Comparison of ENCODE assay signal across 1 cellular context in the genomic region with DNA sequence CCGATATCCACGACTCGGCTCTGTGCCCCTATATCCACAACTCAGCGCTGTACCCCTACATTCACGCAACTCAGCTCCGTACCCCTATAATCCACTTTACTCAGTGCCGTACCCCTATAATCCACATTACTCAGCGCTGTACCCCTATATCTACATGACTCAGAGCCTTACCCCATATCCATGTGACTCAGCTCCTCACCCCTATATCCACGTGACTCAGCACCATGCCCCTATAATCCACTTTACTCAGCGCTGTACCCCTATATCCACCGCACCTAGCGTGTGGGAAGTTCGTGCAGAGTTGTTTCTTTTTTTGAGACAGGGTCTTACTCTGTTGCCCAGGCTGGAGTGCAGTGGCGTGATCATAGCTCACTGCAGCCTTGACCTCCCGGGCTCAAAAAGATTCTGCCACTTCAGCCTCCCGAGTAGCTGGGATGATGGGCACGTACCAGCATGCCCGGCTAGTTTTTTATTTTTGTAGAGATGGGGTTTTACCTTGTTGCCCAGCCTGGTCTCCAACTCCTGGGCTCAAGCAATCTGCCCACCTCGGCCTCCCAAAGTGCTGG.
TF ChIP-seq lines count a peak whose summit lies in the region.

No MANE protein-coding gene starts in this region.

TF ChIP-seq in WTC11, 78 proteins besides CTCF, POLR2A, EP300 and RAD21 (continued from another document):
- TF ChIP-seq, protein P1, sequence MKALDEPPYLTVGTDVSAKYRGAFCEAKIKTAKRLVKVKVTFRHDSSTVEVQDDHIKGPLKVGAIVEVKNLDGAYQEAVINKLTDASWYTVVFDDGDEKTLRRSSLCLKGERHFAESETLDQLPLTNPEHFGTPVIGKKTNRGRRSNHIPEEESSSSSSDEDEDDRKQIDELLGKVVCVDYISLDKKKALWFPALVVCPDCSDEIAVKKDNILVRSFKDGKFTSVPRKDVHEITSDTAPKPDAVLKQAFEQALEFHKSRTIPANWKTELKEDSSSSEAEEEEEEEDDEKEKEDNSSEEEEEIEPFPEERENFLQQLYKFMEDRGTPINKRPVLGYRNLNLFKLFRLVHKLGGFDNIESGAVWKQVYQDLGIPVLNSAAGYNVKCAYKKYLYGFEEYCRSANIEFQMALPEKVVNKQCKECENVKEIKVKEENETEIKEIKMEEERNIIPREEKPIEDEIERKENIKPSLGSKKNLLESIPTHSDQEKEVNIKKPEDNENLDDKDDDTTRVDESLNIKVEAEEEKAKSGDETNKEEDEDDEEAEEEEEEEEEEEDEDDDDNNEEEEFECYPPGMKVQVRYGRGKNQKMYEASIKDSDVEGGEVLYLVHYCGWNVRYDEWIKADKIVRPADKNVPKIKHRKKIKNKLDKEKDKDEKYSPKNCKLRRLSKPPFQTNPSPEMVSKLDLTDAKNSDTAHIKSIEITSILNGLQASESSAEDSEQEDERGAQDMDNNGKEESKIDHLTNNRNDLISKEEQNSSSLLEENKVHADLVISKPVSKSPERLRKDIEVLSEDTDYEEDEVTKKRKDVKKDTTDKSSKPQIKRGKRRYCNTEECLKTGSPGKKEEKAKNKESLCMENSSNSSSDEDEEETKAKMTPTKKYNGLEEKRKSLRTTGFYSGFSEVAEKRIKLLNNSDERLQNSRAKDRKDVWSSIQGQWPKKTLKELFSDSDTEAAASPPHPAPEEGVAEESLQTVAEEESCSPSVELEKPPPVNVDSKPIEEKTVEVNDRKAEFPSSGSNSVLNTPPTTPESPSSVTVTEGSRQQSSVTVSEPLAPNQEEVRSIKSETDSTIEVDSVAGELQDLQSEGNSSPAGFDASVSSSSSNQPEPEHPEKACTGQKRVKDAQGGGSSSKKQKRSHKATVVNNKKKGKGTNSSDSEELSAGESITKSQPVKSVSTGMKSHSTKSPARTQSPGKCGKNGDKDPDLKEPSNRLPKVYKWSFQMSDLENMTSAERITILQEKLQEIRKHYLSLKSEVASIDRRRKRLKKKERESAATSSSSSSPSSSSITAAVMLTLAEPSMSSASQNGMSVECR (CRISPR knock-in tag; IDR thresholded peaks at IDR 0.05; ENCODE audit: borderline replicate concordance) = no peak
TF ChIP-seq in WTC11: peak in this region for 1.
